ENCODE assay signal across 8 cellular contexts in genomic region chr9:111621895-111622480, GRCh38. TPM values are rescaled to one million over a fixed set of nuclear protein-coding genes. Genes with fewer than 3 reads are reported as not detected.
A peak's percentile ranks its signal among the peaks of the same experiment; 100 is the strongest.
DNase-seq lines count a peak whose midpoint lies in the region; ATAC-seq, FAIRE-seq and TF ChIP-seq lines count a peak whose summit lies in the region.

No MANE protein-coding gene starts in this region.

- H3K4me3 ChIP-seq in BE2C (ENCODE audit: low read depth, low read length) (no peak overlapping the region), OCI-LY1 (ENCODE audit: low read depth, low read length, poor library complexity, severe bottlenecking) (no peak overlapping the region)

- no peaks in the 10 kb centered on the region for H3K9me3 ChIP-seq in BE2C
- no peaks in the 10 kb centered on the region for H3K9me3 ChIP-seq in OCI-LY1 (ENCODE audit: low read length)

- H3K27ac ChIP-seq in OCI-LY1 (ENCODE audit: low read depth, low read length, poor library complexity, severe bottlenecking): no peak overlapping the region

- H3K27me3 ChIP-seq in BE2C (no peaks in the 10 kb centered on the region), OCI-LY1 (ENCODE audit: insufficient read depth, low read length) (no peaks in the 10 kb centered on the region)

- DNase-seq in BE2C (peak; percentile 52), dermis blood vessel endothelial cell (peak; percentile 76), mucosa of gallbladder (ENCODE audit: low spot score) (peak; percentile 53), HTR-8/SVneo (ENCODE audit: insufficient read length, low spot score) (no peak), NCI-H1092 (lab: John Stamatoyannopoulos, UW) (no peak)

- H3K36me3 ChIP-seq in BE2C: no peaks in the 10 kb centered on the region
- no peaks in the 10 kb centered on the region for H3K36me3 ChIP-seq in OCI-LY1 (ENCODE audit: insufficient read depth, low read length)

- H3K9me2 ChIP-seq in OCI-LY1 (ENCODE audit: low read depth, low read length): no peaks in the 10 kb centered on the region

- H3F3A ChIP-seq in OCI-LY1 (ENCODE audit: insufficient read depth, low read length): no peaks in the 10 kb centered on the region

- ATAC-seq in GM18867 (IDR thresholded peaks at IDR 0.05; ENCODE audit: unreplicated experiment): peak; percentile 59
- no peak for ATAC-seq in GM21737 (IDR thresholded peaks at IDR 0.05; ENCODE audit: unreplicated experiment)

- H3K4me1 ChIP-seq in BE2C: no peaks in the 10 kb centered on the region
- no peaks in the 10 kb centered on the region for H3K4me1 ChIP-seq in OCI-LY1 (ENCODE audit: insufficient read depth, low read length, severe bottlenecking)

- TF ChIP-seq CTCF in BE2C (IDR thresholded peaks at IDR 0.05; ENCODE audit: low read depth, low read length): peak; percentile 100
- peak; percentile 55 for TF ChIP-seq CTCF in OCI-LY1 (IDR thresholded peaks at IDR 0.05; ENCODE audit: low read length)

- H3K4me2 ChIP-seq in OCI-LY1 (ENCODE audit: low read length): no peak overlapping the region

- H2AFZ ChIP-seq in OCI-LY1 (ENCODE audit: low read length): no peak overlapping the region

- H3K79me2 ChIP-seq in OCI-LY1 (ENCODE audit: insufficient read depth, low read length): no peaks in the 10 kb centered on the region

- no peak overlapping the region for H3K9ac ChIP-seq in OCI-LY1 (ENCODE audit: low read length)

- FAIRE-seq in HTR-8/SVneo (lab: Jason Lieb, UNC): no peak

- no peaks in the 10 kb centered on the region for H4K20me1 ChIP-seq in OCI-LY1 (ENCODE audit: insufficient read depth, low read length)

RNA-seq across cellular contexts. Expression of gene DNAJC25, which starts 9.1 kb away (rescaled TPM):
- polyA plus RNA-seq in BE2C (2012; ENCODE audit: insufficient read depth, insufficient read length, low read depth): 16.8 TPM
- total RNA-seq in dermis blood vessel endothelial cell (4.4 and 5.1 TPM in 2 replicates), mucosa of gallbladder (6.5 TPM)

RNA-seq across cellular contexts. Expression of gene PTGR1, which starts 22.5 kb away (rescaled TPM):
- 1.4 TPM for polyA plus RNA-seq in BE2C (2012; ENCODE audit: insufficient read depth, insufficient read length, low read depth)
- total RNA-seq in dermis blood vessel endothelial cell: 23.3 and 27.6 TPM in 2 replicates
- 276 TPM for total RNA-seq in mucosa of gallbladder

RNA-seq across cellular contexts. Expression of gene GNG10, which starts 39.4 kb away (rescaled TPM):
- polyA plus RNA-seq in BE2C (2012; ENCODE audit: insufficient read depth, insufficient read length, low read depth): 34.4 TPM
- total RNA-seq in dermis blood vessel endothelial cell: 72.0 and 106 TPM in 2 replicates
- total RNA-seq in mucosa of gallbladder: 26.0 TPM

Comparison
In these comparisons a context has a peak if more than half of its experiments do, and no peak if none do; other contexts are left out.
1. DNase-seq: peak in BE2C (single experiment), dermis blood vessel endothelial cell (single experiment) and mucosa of gallbladder (single experiment); none in HTR-8/SVneo (single experiment) and NCI-H1092 (single experiment).